In the genomic region with DNA sequence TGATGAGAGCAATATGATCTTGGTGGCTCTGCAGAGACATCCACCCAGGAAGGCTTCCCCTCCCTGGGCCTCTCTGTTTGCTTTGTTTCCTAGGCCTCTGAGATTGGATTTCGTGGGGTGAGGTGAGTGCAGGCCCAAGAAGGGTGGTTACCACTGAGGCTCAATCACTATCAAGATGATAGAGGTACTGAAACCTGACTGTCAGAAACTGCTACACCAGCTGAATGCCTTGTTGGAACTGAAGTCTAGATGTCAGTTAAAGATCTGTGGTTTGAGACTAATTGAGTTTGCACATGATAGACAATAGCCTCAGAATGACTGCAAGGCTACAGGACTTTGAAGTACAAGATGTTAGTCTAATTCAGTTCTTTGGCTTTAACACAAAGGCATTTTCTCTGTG, we compare ENCODE assay signal across 1 cellular context.
TF ChIP-seq lines count a peak whose summit lies in the region.

No MANE protein-coding gene starts in this region.

TF ChIP-seq in GM12878, 131 proteins besides CTCF, POLR2A, EP300 and RAD21 (continued from another document):
- TF ChIP-seq, protein P1, sequence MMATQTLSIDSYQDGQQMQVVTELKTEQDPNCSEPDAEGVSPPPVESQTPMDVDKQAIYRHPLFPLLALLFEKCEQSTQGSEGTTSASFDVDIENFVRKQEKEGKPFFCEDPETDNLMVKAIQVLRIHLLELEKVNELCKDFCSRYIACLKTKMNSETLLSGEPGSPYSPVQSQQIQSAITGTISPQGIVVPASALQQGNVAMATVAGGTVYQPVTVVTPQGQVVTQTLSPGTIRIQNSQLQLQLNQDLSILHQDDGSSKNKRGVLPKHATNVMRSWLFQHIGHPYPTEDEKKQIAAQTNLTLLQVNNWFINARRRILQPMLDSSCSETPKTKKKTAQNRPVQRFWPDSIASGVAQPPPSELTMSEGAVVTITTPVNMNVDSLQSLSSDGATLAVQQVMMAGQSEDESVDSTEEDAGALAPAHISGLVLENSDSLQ (IDR thresholded peaks at IDR 0.05): peak; percentile 54
- no peak for TF ChIP-seq ZNF24 (IDR thresholded peaks at IDR 0.05)
